ENCODE assay signal across 14 cellular contexts in the genomic region with DNA sequence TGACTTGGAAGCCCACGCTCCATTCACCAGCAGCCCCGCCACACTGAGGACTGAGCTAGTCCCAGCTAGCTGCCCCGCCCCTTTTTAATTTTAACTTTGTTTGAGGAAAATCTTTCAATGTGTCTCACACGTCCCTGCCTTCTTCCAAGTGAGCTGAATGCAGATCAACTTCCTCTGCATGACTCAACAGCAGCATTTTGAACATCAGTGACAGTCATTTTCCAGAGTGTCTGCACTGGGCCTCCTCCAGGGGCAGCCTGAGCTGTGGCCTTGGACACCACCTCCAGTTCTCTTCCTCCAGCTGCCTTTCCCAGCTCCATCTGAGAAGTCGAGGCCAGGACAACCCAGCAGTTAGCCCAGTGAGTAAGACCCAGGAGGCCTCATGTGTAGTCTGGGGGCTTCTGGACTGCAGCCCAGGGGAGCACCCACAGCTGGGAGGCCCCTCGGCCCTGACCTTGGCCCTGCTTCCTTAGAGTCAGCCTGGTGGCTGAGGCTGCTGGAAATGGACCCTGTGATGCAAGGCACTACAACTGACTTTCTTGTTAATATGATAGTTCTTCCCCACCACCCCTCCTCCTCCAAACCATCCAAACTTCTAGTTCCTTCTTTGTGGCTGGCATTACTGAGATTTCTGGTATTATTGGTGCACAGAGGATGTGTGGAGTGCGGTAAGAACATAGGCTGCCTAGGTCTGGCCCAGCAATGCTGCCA. TPM values are rescaled to one million over a fixed set of nuclear protein-coding genes. Genes with fewer than 3 reads are reported as not detected.
DNase-seq lines count a peak whose midpoint lies in the region; ATAC-seq and TF ChIP-seq lines count a peak whose summit lies in the region.
"Had no signal": no experiment of that assay in that cellular context is flagged by ENCODE, and none has a peak within 500 bp of the region (broad histone marks: within the 10 kb centered on the region; RNA-seq: fewer than 3 reads in every experiment).

No MANE protein-coding gene starts in this region.

- no peak overlapping the region for H3K14ac ChIP-seq in mesenchymal stem cell (ENCODE audit: low read length in 2 of 2)

- no peak overlapping the region for H2BK120ac ChIP-seq in mesenchymal stem cell (ENCODE audit: low read depth, low read length)

- H3K4me2 ChIP-seq in mesenchymal stem cell (ENCODE audit: low read length, poor library complexity, severe bottlenecking) = no peak overlapping the region

- no peak overlapping the region for H3K27ac ChIP-seq in mesenchymal stem cell (ENCODE audit: low read length, poor library complexity, severe bottlenecking)
- H3K27ac ChIP-seq: colonic mucosa, gastrocnemius medialis, lower lobe of right lung had no signal

- H4K91ac ChIP-seq in mesenchymal stem cell (ENCODE audit: low read length) = no peak overlapping the region

- peak; percentile 70 for DNase-seq in CD14-positive monocyte (ENCODE audit: low spot score)
- DNase-seq in KBM-7 = peak; percentile 26
- peak; percentile 30 for DNase-seq in adipocyte (ENCODE audit: low read depth)
- peak; percentile 50 for DNase-seq in mesenchymal stem cell
- no peak for DNase-seq in endothelial cell (ENCODE audit: low spot score)
- DNase-seq in NCI-H1092 (lab: John Stamatoyannopoulos, UW) = no peak
- DNase-seq: colonic mucosa; gastrocnemius medialis; lower lobe of right lung; stimulated activated naive B cell treated with anti-CD40 and anti-IgM and Interleukin-4, amounts not matched to agents 10 μg/mL and 1 μg/mL and 100 μg/mL, for 72 hours had no signal

- H3K36me3 ChIP-seq in adipocyte (ENCODE audit: control insufficient read depth, insufficient read depth, low read length, severe bottlenecking) (no peaks in the 10 kb centered on the region), mesenchymal stem cell (ENCODE audit: control insufficient read depth in 1 of 2, insufficient read depth in 2 of 2, low read depth in 1 of 2, low read length in 2 of 2) (no peaks in the 10 kb centered on the region)
- H3K36me3 ChIP-seq: colonic mucosa, gastrocnemius medialis, lower lobe of right lung had no signal

- intact Hi-C loops in CD14-positive monocyte (cut with micrococcal nuclease) = loop anchor here (10.0 kb wide), 2 partner anchors 338 to 512 kb away; no protein-coding TSS in a partner anchor

- WGBS in mesenchymal stem cell = 85% methylated on average over 7 of the region's 7 CpGs

- peaks cover 0 to under 1% (median 0%) of the 10 kb centered on the region in 7 donors for H3K9me3 Mint-ChIP-seq in CD14-positive monocyte
- H3K9me3 Mint-ChIP-seq in endothelial cell (ENCODE audit: unreplicated experiment) = no peaks in the 10 kb centered on the region
- H3K9me3 Mint-ChIP-seq: activated T-helper 2 cell treated with anti-CD3 and anti-CD28 coated beads, Interferon-gamma antibody, Interleukin-2, Interleukin-4, amounts not matched to agents 10 μg/mL and 5 μg/mL and 100 μg/mL, durations not matched to agents 14 hours and 24 hours and 36 hours; stimulated activated naive B cell treated with anti-CD40 and anti-IgM and Interleukin-4, amounts not matched to agents 10 μg/mL and 1 μg/mL and 100 μg/mL, for 72 hours had no signal

- in situ Hi-C loops in KBM-7 (cut with MboI; ENCODE audit: low pct_unique_long_range_greater_than_20kb, low sequenced_read_pairs) = no loop called here

- TF ChIP-seq CTCF in CD14-positive monocyte (IDR thresholded peaks at IDR 0.05) = peak; percentile 7
- TF ChIP-seq CTCF in endothelial cell (IDR thresholded peaks at IDR 0.05; ENCODE audit: unreplicated experiment) = no peak

- no peak overlapping the region for H4K8ac ChIP-seq in mesenchymal stem cell (ENCODE audit: low read length)

- peaks cover 3 to 11% (median 5%) of the 10 kb centered on the region in 3 donors for H3K27me3 Mint-ChIP-seq in CD14-positive monocyte (ENCODE audit: low read depth in 3 of 3)
- peaks cover 1% of the 10 kb centered on the region for H3K27me3 Mint-ChIP-seq in endothelial cell (ENCODE audit: unreplicated experiment)

- H2BK5ac ChIP-seq in mesenchymal stem cell (ENCODE audit: low read depth, low read length, poor library complexity, severe bottlenecking) = no peak overlapping the region

- H2BK15ac ChIP-seq in mesenchymal stem cell (ENCODE audit: low read depth, poor library complexity, severe bottlenecking) = no peak overlapping the region

- no peak overlapping the region for H3K23ac ChIP-seq in mesenchymal stem cell (ENCODE audit: low read length in 2 of 2)

- no peak overlapping the region for H2AK5ac ChIP-seq in mesenchymal stem cell (ENCODE audit: low read length, severe bottlenecking)

- ATAC-seq in HG02938 (IDR thresholded peaks at IDR 0.05; ENCODE audit: unreplicated experiment) (no peak), HG03571 (IDR thresholded peaks at IDR 0.05; ENCODE audit: unreplicated experiment) (no peak)
- ATAC-seq: gastrocnemius medialis; stimulated activated naive B cell treated with anti-CD40 and anti-IgM and Interleukin-4, amounts not matched to agents 10 μg/mL and 1 μg/mL and 100 μg/mL, for 72 hours; WTC11 had no signal

- H3K27me3 ChIP-seq in adipocyte (replicated peaks; ENCODE audit: control insufficient read depth, insufficient read depth, low read length) (no peaks in the 10 kb centered on the region), mesenchymal stem cell (ENCODE audit: control insufficient read depth in 1 of 2, insufficient read depth in 1 of 2, low read length in 2 of 2) (no peaks in the 10 kb centered on the region)
- H3K27me3 ChIP-seq: colonic mucosa, gastrocnemius medialis had no signal

- no peak overlapping the region for H2BK12ac ChIP-seq in mesenchymal stem cell (ENCODE audit: low read length in 2 of 2)

- H3K9me3 ChIP-seq in adipocyte (ENCODE audit: control insufficient read depth, low read length) = no peaks in the 10 kb centered on the region
- no peaks in the 10 kb centered on the region for H3K9me3 ChIP-seq in mesenchymal stem cell (ENCODE audit: control insufficient read depth, low read length)
- H3K9me3 ChIP-seq: colonic mucosa, gastrocnemius medialis, lower lobe of right lung had no signal

- no peak overlapping the region for H3K18ac ChIP-seq in mesenchymal stem cell (ENCODE audit: low read depth in 1 of 2, low read length in 2 of 2)

- no peaks in the 10 kb centered on the region for H3K79me1 ChIP-seq in mesenchymal stem cell (replicated peaks; ENCODE audit: low read length, poor library complexity, severe bottlenecking)

- H3K4ac ChIP-seq in mesenchymal stem cell (ENCODE audit: low read depth in 1 of 2, low read length in 2 of 2) = no peak overlapping the region

- no peaks in the 10 kb centered on the region for H3K36me3 Mint-ChIP-seq in CD14-positive monocyte
- H3K36me3 Mint-ChIP-seq in endothelial cell (ENCODE audit: low read depth, unreplicated experiment) = no peaks in the 10 kb centered on the region
- H3K36me3 Mint-ChIP-seq: stimulated activated naive B cell treated with anti-CD40 and anti-IgM and Interleukin-4, amounts not matched to agents 10 μg/mL and 1 μg/mL and 100 μg/mL, for 72 hours; WTC11 had no signal

- peak overlapping the region; percentile 80 to 93 (median 93) for H3K27ac Mint-ChIP-seq in CD14-positive monocyte
- no peak overlapping the region for H3K27ac Mint-ChIP-seq in endothelial cell (ENCODE audit: unreplicated experiment)
- H3K27ac Mint-ChIP-seq: activated T-helper 2 cell treated with anti-CD3 and anti-CD28 coated beads, Interferon-gamma antibody, Interleukin-2, Interleukin-4, amounts not matched to agents 10 μg/mL and 5 μg/mL and 100 μg/mL, durations not matched to agents 14 hours and 24 hours and 36 hours; stimulated activated naive B cell treated with anti-CD40 and anti-IgM and Interleukin-4, amounts not matched to agents 10 μg/mL and 1 μg/mL and 100 μg/mL, for 72 hours; WTC11 had no signal

- H3K4me3 Mint-ChIP-seq in CD14-positive monocyte (peak overlapping the region in 1 of 2 donors; percentile 21), endothelial cell (ENCODE audit: unreplicated experiment) (no peak overlapping the region)
- H3K4me3 Mint-ChIP-seq: stimulated activated naive B cell treated with anti-CD40 and anti-IgM and Interleukin-4, amounts not matched to agents 10 μg/mL and 1 μg/mL and 100 μg/mL, for 72 hours; WTC11 had no signal

- H3K9ac ChIP-seq in adipocyte (ENCODE audit: low read length) (no peak overlapping the region), mesenchymal stem cell (ENCODE audit: low read length) (no peak overlapping the region)

- no peak overlapping the region for H2AFZ ChIP-seq in mesenchymal stem cell (ENCODE audit: low read depth, low read length)

- H3K4me3 ChIP-seq in adipocyte (ENCODE audit: low read length) (no peak overlapping the region), mesenchymal stem cell (ENCODE audit: insufficient read depth in 1 of 2, low read depth in 1 of 2, low read length in 2 of 2) (no peak overlapping the region)
- H3K4me3 ChIP-seq: colonic mucosa, gastrocnemius medialis, lower lobe of right lung had no signal

- H3K4me1 ChIP-seq in adipocyte (ENCODE audit: control insufficient read depth, insufficient read depth, low read length) (peaks cover 15% of the 10 kb centered on the region), mesenchymal stem cell (ENCODE audit: control insufficient read depth, insufficient read depth, low read depth, low read length) (peaks cover 11% of the 10 kb centered on the region)
- H3K4me1 ChIP-seq: colonic mucosa, lower lobe of right lung had no signal

- H3K4me1 Mint-ChIP-seq in CD14-positive monocyte = peaks cover 30% of the 10 kb centered on the region
- no peaks in the 10 kb centered on the region for H3K4me1 Mint-ChIP-seq in endothelial cell (ENCODE audit: unreplicated experiment)

RNA-seq across cellular contexts. Expression of a gene that starts 21.4 kb away (rescaled TPM):
- not detected for polyA plus RNA-seq in CD14-positive monocyte
- polyA plus RNA-seq in mesenchymal stem cell (2013, experiment 1 of 2) = not detected
- polyA plus RNA-seq in mesenchymal stem cell (2013, experiment 2 of 2) = 0.01 TPM
- total RNA-seq in endothelial cell (ENCODE audit: unreplicated experiment) = not detected

Comparison
In these comparisons a context has a peak if more than half of its experiments do, and no peak if none do; other contexts are left out.
1. DNase-seq: peak in CD14-positive monocyte (single experiment), KBM-7 (single experiment), adipocyte (single experiment) and mesenchymal stem cell (single experiment); none in endothelial cell (single experiment) and NCI-H1092 (single experiment).